8 cellular contexts compared by ENCODE assay signal in genomic region chr7:48087349-48087748, GRCh38. TPM values are rescaled to one million over a fixed set of nuclear protein-coding genes. Genes with fewer than 3 reads are reported as not detected.
DNase-seq lines count a peak whose midpoint lies in the region; ATAC-seq and TF ChIP-seq lines count a peak whose summit lies in the region.

No MANE protein-coding gene starts in this region.

- peak overlapping the region; percentile 25; the same call in 1 of the 2 replicates for H3K4me3 ChIP-seq in GM08714 (ENCODE audit: low read length)
- peak overlapping the region; percentile 17 to 87 for H3K4me3 ChIP-seq in Panc1 (ENCODE audit: low read depth in 2 of 2, low read length in 2 of 2)
- H3K4me3 ChIP-seq in esophagus (ENCODE audit: low read depth in 1 of 2, low read length in 2 of 2), result no peak overlapping the region

- DNase-seq in Panc1 (ENCODE audit: low read depth, low spot score) (no peak), type B pancreatic cell (ENCODE audit: extremely low spot score, unreplicated experiment) (no peak), GM10248 (ENCODE audit: extremely low spot score) (no peak), KG1 (lab: John Stamatoyannopoulos, UW) (no peak)
- DNase-seq in activated CD4-positive, alpha-beta T cell treated with anti-CD3 and anti-CD28 coated beads, Interleukin-2, amount 50 U/mL, for 48 hours, result no peak

- intact Hi-C loops in Panc1 (cut with micrococcal nuclease; ENCODE audit: unreplicated experiment), result loop anchor here (5.0 to 10.0 kb wide), 3 partner anchors 50 to 513 kb away; partner anchors contain the start of gene C7orf57

- H3K27ac ChIP-seq in Panc1 (ENCODE audit: low read length), result peak overlapping the region; percentile 100
- peak overlapping the region; percentile 42 to 71 for H3K27ac ChIP-seq in esophagus (ENCODE audit: low read depth in 2 of 2, low read length in 1 of 2)

- TF ChIP-seq CTCF in Panc1 (IDR thresholded peaks at IDR 0.05) (no peak), type B pancreatic cell (conservative IDR thresholded peaks at IDR 0.05) (no peak), GM10248 (IDR thresholded peaks at IDR 0.05; ENCODE audit: control extremely low read depth, extremely low read depth, low read depth, missing control alignments) (no peak)

- ATAC-seq in GM21619 (IDR thresholded peaks at IDR 0.05; ENCODE audit: unreplicated experiment), result peak; percentile 22
- ATAC-seq in Panc1, result no peak

- in situ Hi-C loops in Panc1 (cut with HindIII; ENCODE audit: low pct_unique_long_range_greater_than_20kb, low sequenced_read_pairs), result no loop called here

- CTCF ChIA-PET in Panc1 (lab: Charles Lee) (no interaction called here), GM10248 (lab: Yijun Ruan, JAX) (interaction anchor here (1.0 to 4.3 kb wide), 4 partner anchors 24 to 142 kb away, joined by 3 to 20 read pairs (median 4); no protein-coding TSS in a partner anchor)

- peaks cover 29% of the 10 kb centered on the region for H3K27me3 Mint-ChIP-seq in type B pancreatic cell

- WGBS in esophagus, 2 donors, result 80 to 86% methylated on average over 7 of the region's 7 CpGs

- H3K27me3 ChIP-seq in Panc1 (ENCODE audit: control insufficient read depth, insufficient read depth, low read length) (no peaks in the 10 kb centered on the region), esophagus (ENCODE audit: control insufficient read depth in 1 of 2, insufficient read depth in 2 of 2, low read length in 2 of 2) (no peaks in the 10 kb centered on the region)

- peaks cover 74% of the 10 kb centered on the region for H3K4me1 ChIP-seq in Panc1 (ENCODE audit: control insufficient read depth, insufficient read depth, low read length)
- H3K4me1 ChIP-seq in esophagus (ENCODE audit: control insufficient read depth in 2 of 2, insufficient read depth in 2 of 2, low read length in 1 of 2), result peaks cover 4 to 11% of the 10 kb centered on the region in 2 donors

- POLR2A ChIA-PET in Panc1 (lab: Charles Lee) (interaction anchor here (0.6 to 0.7 kb wide), 4 partner anchors 54 to 500 kb away, joined by 3 to 4 read pairs (median 3); no protein-coding TSS in a partner anchor), GM10248 (lab: Yijun Ruan, JAX) (no interaction called here)

- peak overlapping the region; percentile 26 for H3K27ac Mint-ChIP-seq in type B pancreatic cell

- H3K9me3 ChIP-seq in Panc1 (ENCODE audit: control insufficient read depth, insufficient read depth, low read depth, low read length) (no peaks in the 10 kb centered on the region), esophagus (ENCODE audit: control insufficient read depth in 2 of 2, insufficient read depth in 1 of 2, low read depth in 1 of 2, low read length in 1 of 2) (no peaks in the 10 kb centered on the region)

- peak overlapping the region; percentile 45 for H3K4me3 Mint-ChIP-seq in type B pancreatic cell

- peaks cover 21% of the 10 kb centered on the region; the same call in 1 of the 2 replicates for H3K36me3 ChIP-seq in Panc1 (ENCODE audit: control insufficient read depth, insufficient read depth, low read length)
- H3K36me3 ChIP-seq in esophagus (ENCODE audit: control insufficient read depth in 2 of 2, insufficient read depth in 2 of 2, low read length in 1 of 2), result peaks cover 0 to 5% of the 10 kb centered on the region in 2 donors

- no peaks in the 10 kb centered on the region for H3K9me3 Mint-ChIP-seq in type B pancreatic cell

- BruUV-seq in Panc1 (replicated peaks; lab: Mats Ljungman, UMichigan), result no TSS peak

- H3K4me1 Mint-ChIP-seq in type B pancreatic cell (ENCODE audit: unreplicated experiment), result peaks cover 13% of the 10 kb centered on the region

- peaks cover 4% of the 10 kb centered on the region for H3K36me3 Mint-ChIP-seq in type B pancreatic cell

RNA-seq across cellular contexts. Expression of gene UPP1, which starts 1.7 kb away (rescaled TPM):
- total RNA-seq in Panc1 (2021; ENCODE audit: unreplicated experiment), result 331 TPM
- 234 TPM for polyA plus RNA-seq in Panc1 (2012; ENCODE audit: insufficient read length)
- 100 to 1,000 TPM; 134 to 211 TPM for polyA plus RNA-seq in esophagus
- 14.3 and 15.8 TPM in 2 replicates for total RNA-seq in type B pancreatic cell (ENCODE audit: low replicate concordance)

RNA-seq across cellular contexts. Expression of gene C7orf57, which starts 52.0 kb away (rescaled TPM):
- total RNA-seq in Panc1 (2021; ENCODE audit: unreplicated experiment) (3.2 TPM), type B pancreatic cell (ENCODE audit: low replicate concordance) (0.36 and 1.5 TPM in 2 replicates)
- 1.4 TPM for polyA plus RNA-seq in Panc1 (2012; ENCODE audit: insufficient read length)
- under 1 TPM; 0.73 to 0.80 TPM for polyA plus RNA-seq in esophagus

RNA-seq across cellular contexts. Expression of gene SUN3, which starts 58.4 kb away (rescaled TPM):
- total RNA-seq in Panc1 (2021; ENCODE audit: unreplicated experiment) (0.49 TPM), type B pancreatic cell (ENCODE audit: low replicate concordance) (not detected in 2 replicates)
- not detected for polyA plus RNA-seq in Panc1 (2012; ENCODE audit: insufficient read length)
- under 1 TPM in 1 of 2 donors, not detected in 1; 0.02 TPM for polyA plus RNA-seq in esophagus

Comparison
In these comparisons a context has a peak if more than half of its experiments do, and no peak if none do; other contexts are left out.
1. H3K4me3 ChIP-seq: peak in GM08714 (single experiment) and Panc1 (2 of 2); none in esophagus (0 of 2).
2. RNA of gene UPP1, which starts 1.7 kb away (total RNA-seq): 331 TPM in Panc1 (single experiment); 14.3 to 15.8 TPM in type B pancreatic cell; every median in the first group is over 10 times any median in the second.